ENCODE assay signal across 8 cellular contexts in genomic region chr2:24421668-24422067, GRCh38.
DNase-seq lines count a peak whose midpoint lies in the region; ATAC-seq and TF ChIP-seq lines count a peak whose summit lies in the region.

No MANE protein-coding gene starts in this region.

- no peak overlapping the region for H3K4me3 ChIP-seq in MG63
- H3K4me3 ChIP-seq in brain microvascular endothelial cell (ENCODE audit: low read depth, low read length) = no peak overlapping the region

- DNase-seq in DMS53 treated with DMSO at 0.1 percent for 48 hours (lab: John Stamatoyannopoulos, UW; ENCODE audit: unreplicated experiment) (peak; percentile 29), MG63 (peak; percentile 41), UCSD-AML1 (lab: John Stamatoyannopoulos, UW; ENCODE audit: unreplicated experiment) (peak; percentile 52), brain microvascular endothelial cell (peak; percentile 62), iris pigment epithelial cell (ENCODE audit: low read depth) (peak; percentile 53), middle frontal gyrus (ENCODE audit: extremely low spot score, low spot score) (no peak)
- peak; percentile 34 for DNase-seq in stimulated activated CD4-positive, alpha-beta T cell treated with anti-CD3 and anti-CD28 coated beads, Interleukin-2, amount 100 ng/mL, for 4 hours (ENCODE audit: low read depth)

- no peaks in the 10 kb centered on the region for H3K27me3 ChIP-seq in MG63
- no peaks in the 10 kb centered on the region for H3K27me3 ChIP-seq in brain microvascular endothelial cell (replicated peaks)

- H3K36me3 ChIP-seq in MG63 = no peaks in the 10 kb centered on the region
- H3K36me3 ChIP-seq in brain microvascular endothelial cell (replicated peaks) = no peaks in the 10 kb centered on the region

- no peaks in the 10 kb centered on the region for H3K9me3 ChIP-seq in MG63

- no peak for ATAC-seq in GM18907 (IDR thresholded peaks at IDR 0.05; ENCODE audit: unreplicated experiment)

- peak; percentile 71 for TF ChIP-seq CTCF in brain microvascular endothelial cell (IDR thresholded peaks at IDR 0.05; ENCODE audit: low read depth, low read length, missing control alignments)

- in situ Hi-C loops in brain microvascular endothelial cell (cut with HindIII; ENCODE audit: low pct_ligation_motif_present, low sequenced_read_pairs) = no loop called here

- H3K27ac ChIP-seq in brain microvascular endothelial cell = no peak overlapping the region
